In genomic region chr7:141263983-141264382, GRCh38 we compare ENCODE assay signal across 3 cellular contexts.
TF ChIP-seq lines count a peak whose summit lies in the region.

No MANE protein-coding gene starts in this region.

TF ChIP-seq in HepG2, 621 proteins besides CTCF, POLR2A, EP300 and RAD21 (continues in another document):
- no peak for TF ChIP-seq ZNF766 (CRISPR knock-in tag; IDR thresholded peaks at IDR 0.05; ENCODE audit: borderline replicate concordance)
- no peak for TF ChIP-seq ZNF329 (CRISPR knock-in tag; IDR thresholded peaks at IDR 0.05; ENCODE audit: low read depth)
- TF ChIP-seq MLXIP (CRISPR knock-in tag; IDR thresholded peaks at IDR 0.05; ENCODE audit: borderline replicate concordance), result no peak
- TF ChIP-seq, protein P1, sequence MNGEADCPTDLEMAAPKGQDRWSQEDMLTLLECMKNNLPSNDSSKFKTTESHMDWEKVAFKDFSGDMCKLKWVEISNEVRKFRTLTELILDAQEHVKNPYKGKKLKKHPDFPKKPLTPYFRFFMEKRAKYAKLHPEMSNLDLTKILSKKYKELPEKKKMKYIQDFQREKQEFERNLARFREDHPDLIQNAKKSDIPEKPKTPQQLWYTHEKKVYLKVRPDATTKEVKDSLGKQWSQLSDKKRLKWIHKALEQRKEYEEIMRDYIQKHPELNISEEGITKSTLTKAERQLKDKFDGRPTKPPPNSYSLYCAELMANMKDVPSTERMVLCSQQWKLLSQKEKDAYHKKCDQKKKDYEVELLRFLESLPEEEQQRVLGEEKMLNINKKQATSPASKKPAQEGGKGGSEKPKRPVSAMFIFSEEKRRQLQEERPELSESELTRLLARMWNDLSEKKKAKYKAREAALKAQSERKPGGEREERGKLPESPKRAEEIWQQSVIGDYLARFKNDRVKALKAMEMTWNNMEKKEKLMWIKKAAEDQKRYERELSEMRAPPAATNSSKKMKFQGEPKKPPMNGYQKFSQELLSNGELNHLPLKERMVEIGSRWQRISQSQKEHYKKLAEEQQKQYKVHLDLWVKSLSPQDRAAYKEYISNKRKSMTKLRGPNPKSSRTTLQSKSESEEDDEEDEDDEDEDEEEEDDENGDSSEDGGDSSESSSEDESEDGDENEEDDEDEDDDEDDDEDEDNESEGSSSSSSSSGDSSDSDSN (CRISPR knock-in tag; IDR thresholded peaks at IDR 0.05), result no peak
- TF ChIP-seq FOXO4 (CRISPR knock-in tag; conservative IDR thresholded peaks at IDR 0.05), result no peak
- TF ChIP-seq ZBTB37 (CRISPR knock-in tag; IDR thresholded peaks at IDR 0.05), result no peak
- no peak for TF ChIP-seq ZNF775 (CRISPR knock-in tag; IDR thresholded peaks at IDR 0.05; ENCODE audit: borderline replicate concordance)
- TF ChIP-seq ZSCAN25 (CRISPR knock-in tag; IDR thresholded peaks at IDR 0.05), result no peak

TF ChIP-seq in IMR-90, 13 proteins besides CTCF, POLR2A, EP300 and RAD21:
- peak; percentile 43; the same call in 1 of the 2 replicates for TF ChIP-seq MAFK (IDR thresholded peaks at IDR 0.05; ENCODE audit: low read depth, low read length)
- TF ChIP-seq CEBPB (IDR thresholded peaks at IDR 0.05; ENCODE audit: low read depth, low read length), result no peak
TF ChIP-seq in IMR-90: peak in this region for 1.

TF ChIP-seq in K562, 482 proteins besides CTCF, POLR2A, EP300 and RAD21:
- no peak for TF ChIP-seq NR2F6 (CRISPR knock-in tag; IDR thresholded peaks at IDR 0.05)
- TF ChIP-seq MAFF (IDR thresholded peaks at IDR 0.05; ENCODE audit: low read length), result peak; percentile 58
- peak; percentile 58; the same call in 1 of the 2 replicates for TF ChIP-seq MAFK (IDR thresholded peaks at IDR 0.05; ENCODE audit: low read length)
- peak; percentile 72 for TF ChIP-seq C11orf30 (IDR thresholded peaks at IDR 0.05; ENCODE audit: low read depth)
- peak; percentile 68 for TF ChIP-seq MAFG (tag; conservative IDR thresholded peaks at IDR 0.05)
- TF ChIP-seq ZNF316 (IDR thresholded peaks at IDR 0.05), result peak; percentile 72
TF ChIP-seq in K562: peak in this region for 5.
